7 cellular contexts compared by ENCODE assay signal in genomic region chr1:17046043-17046657, GRCh38.
DNase-seq lines count a peak whose midpoint lies in the region; FAIRE-seq lines count a peak whose summit lies in the region.

No MANE protein-coding gene starts in this region.

- peak overlapping the region; percentile 82 for H3K4me3 ChIP-seq in endocrine pancreas (ENCODE audit: control insufficient read depth, insufficient read depth, low read length)
- peak overlapping the region in 1 of 2 donors; percentile 26 for H3K4me3 ChIP-seq in muscle layer of colon (ENCODE audit: low read depth in 1 of 2, low read length in 2 of 2)

- H3K9ac ChIP-seq in endocrine pancreas (ENCODE audit: control insufficient read depth, insufficient read depth, low read length) (peak overlapping the region; percentile 60), muscle layer of colon (ENCODE audit: low read length) (no peak overlapping the region)

- peak; percentile 82 for FAIRE-seq in RCC 7860 (lab: Jason Lieb, UNC)

- peaks cover 6% of the 10 kb centered on the region for H3K4me1 ChIP-seq in endocrine pancreas (ENCODE audit: control insufficient read depth, insufficient read depth, low read length)
- H3K4me1 ChIP-seq in muscle layer of colon (ENCODE audit: insufficient read depth, low read length): peaks cover 14% of the 10 kb centered on the region

- peak overlapping the region; percentile 44 for H3K27ac ChIP-seq in muscle layer of colon (ENCODE audit: low read depth, low read length)

- H3K36me3 ChIP-seq in endocrine pancreas (ENCODE audit: control insufficient read depth, insufficient read depth, low read length): peaks cover 4% of the 10 kb centered on the region
- H3K36me3 ChIP-seq in muscle layer of colon (ENCODE audit: insufficient read depth, low read length): peaks cover 39% of the 10 kb centered on the region

- DNase-seq in DMS53 treated with DMSO at 0.1 percent for 48 hours (lab: John Stamatoyannopoulos, UW; ENCODE audit: unreplicated experiment): peak; percentile 50
- DNase-seq in HuH-7 (ENCODE audit: low spot score): peak; percentile 33
- peak; percentile 53 for DNase-seq in RCC 7860 (ENCODE audit: low spot score)
- DNase-seq in GM19240 (ENCODE audit: insufficient read length, low spot score): no peak
- no peak for DNase-seq in COLO668 (lab: John Stamatoyannopoulos, UW; ENCODE audit: unreplicated experiment)

- H3K27me3 ChIP-seq in endocrine pancreas (ENCODE audit: control insufficient read depth, insufficient read depth, low read length) (no peaks in the 10 kb centered on the region), muscle layer of colon (ENCODE audit: control insufficient read depth in 1 of 2, insufficient read depth in 2 of 2, low read length in 2 of 2) (no peaks in the 10 kb centered on the region)

- H3K9me3 ChIP-seq in endocrine pancreas (ENCODE audit: control insufficient read depth, low read length): no peaks in the 10 kb centered on the region
- H3K9me3 ChIP-seq in muscle layer of colon (ENCODE audit: low read length): no peaks in the 10 kb centered on the region

Comparison
In these comparisons a context has a peak if more than half of its experiments do, and no peak if none do; other contexts are left out.
1. DNase-seq: peak in DMS53 treated with DMSO at 0.1 percent for 48 hours (single experiment), HuH-7 (single experiment) and RCC 7860 (single experiment); none in GM19240 (single experiment) and COLO668 (single experiment).